Comparison of ENCODE assay signal across 14 cellular contexts in genomic region chr4:168028568-168028967, GRCh38.
A peak's percentile ranks its signal among the peaks of the same experiment; 100 is the strongest.
DNase-seq lines count a peak whose midpoint lies in the region; ATAC-seq and TF ChIP-seq lines count a peak whose summit lies in the region.
"Had no signal": no experiment of that assay in that cellular context is flagged by ENCODE, and none has a peak within 500 bp of the region (broad histone marks: within the 10 kb centered on the region; RNA-seq: fewer than 3 reads in every experiment).

No MANE protein-coding gene starts in this region.

- H2AFZ ChIP-seq in hepatocyte, result no peak overlapping the region
- H2AFZ ChIP-seq: parathyroid adenoma had no signal

- WGBS in hepatocyte (ENCODE audit: low lambda C conversion rate, missing lambda C conversion rate), result 92% methylated on average over 2 of the region's 2 CpGs

- H3K4me3 ChIP-seq in BJ (ENCODE audit: low read depth, low read length), result no peak overlapping the region
- H3K4me3 ChIP-seq in HFF-Myc (replicated peaks; ENCODE audit: low read depth, low read length), result no peak overlapping the region
- H3K4me3 ChIP-seq in hepatocyte, result no peak overlapping the region
- H3K4me3 ChIP-seq: gastroesophageal sphincter had no signal

- H3K27me3 ChIP-seq in BJ (ENCODE audit: control insufficient read depth, insufficient read depth, low read length) (no peaks in the 10 kb centered on the region), hepatocyte (no peaks in the 10 kb centered on the region)
- H3K27me3 ChIP-seq: gastroesophageal sphincter had no signal

- H3K4me2 ChIP-seq in hepatocyte, result no peak overlapping the region

- CTCF ChIA-PET in BJ (lab: Yijun Ruan, JAX), result no interaction called here

- no peaks in the 10 kb centered on the region for H4K20me1 ChIP-seq in hepatocyte (ENCODE audit: insufficient read depth, poor library complexity, severe bottlenecking)

- 0 out of 2 replicates have a peak, but pooled peaks have one; percentile 6 for TF ChIP-seq CTCF in BJ (IDR thresholded peaks at IDR 0.05; ENCODE audit: insufficient read depth, low read depth, low read length)
- peak; percentile 19 for TF ChIP-seq CTCF in HFF-Myc (IDR thresholded peaks at IDR 0.05; ENCODE audit: low read depth, low read length, missing control alignments)
- TF ChIP-seq CTCF in hepatocyte (IDR thresholded peaks at IDR 0.05; ENCODE audit: poor library complexity), result no peak

- H3K9me3 ChIP-seq in hepatocyte (ENCODE audit: low read depth), result no peaks in the 10 kb centered on the region

- ATAC-seq in SK-N-SH treated with all-trans-retinoic acid at 6 μM for 48 hours, result peak; percentile 38; the same call in 1 of the 3 replicates

- no peaks in the 10 kb centered on the region for H3K4me1 ChIP-seq in hepatocyte (ENCODE audit: insufficient read depth)
- H3K4me1 ChIP-seq: gastroesophageal sphincter, parathyroid adenoma had no signal

- no peaks in the 10 kb centered on the region for H3K79me2 ChIP-seq in hepatocyte
- H3K79me2 ChIP-seq: parathyroid adenoma had no signal

- no peak for DNase-seq in BJ (ENCODE audit: low read depth)
- DNase-seq in HFF-Myc (ENCODE audit: extremely low read depth, low read depth), result peak; percentile 10
- DNase-seq in hepatocyte (ENCODE audit: low spot score), result peak; percentile 15
- DNase-seq in putamen (ENCODE audit: low spot score), result no peak
- DNase-seq in DMS153 treated with DMSO at 0.1 percent for 48 hours (lab: John Stamatoyannopoulos, UW; ENCODE audit: unreplicated experiment), result no peak
- DNase-seq in NCI-H510A (lab: John Stamatoyannopoulos, UW), result no peak
- DNase-seq in NCI-H146 treated with DMSO at 0.1 percent for 48 hours (lab: John Stamatoyannopoulos, UW; ENCODE audit: unreplicated experiment), result no peak
- DNase-seq: activated CD4-positive, alpha-beta memory T cell treated with anti-CD3 and anti-CD28 coated beads for 36 hours; activated naive CD4-positive, alpha-beta T cell treated with anti-CD3 and anti-CD28 coated beads, Interleukin-2, amount 10 ng/mL, durations not matched to agents 7 days and 5 days; COR-L47; stimulated activated CD4-positive, alpha-beta T cell treated with anti-CD3 and anti-CD28 coated beads, Interleukin-4, amount 100 ng/mL, for 24 hours had no signal

- H3K27ac ChIP-seq in hepatocyte, result no peak overlapping the region
- H3K27ac ChIP-seq: gastroesophageal sphincter, parathyroid adenoma had no signal

- H3K36me3 ChIP-seq in BJ (ENCODE audit: control insufficient read depth, insufficient read depth, low read length) (no peaks in the 10 kb centered on the region), hepatocyte (replicated peaks; ENCODE audit: insufficient read depth, low read depth) (no peaks in the 10 kb centered on the region)
- H3K36me3 ChIP-seq: gastroesophageal sphincter had no signal

- POLR2A ChIA-PET in BJ (lab: Charles Lee), result no interaction called here

- no peaks in the 10 kb centered on the region for H3K9me2 ChIP-seq in hepatocyte (replicated peaks; ENCODE audit: insufficient read depth)

TF ChIP-seq in SK-N-SH treated with all-trans-retinoic acid at 6 μM for 48 hours, 23 proteins besides CTCF, POLR2A, EP300 and RAD21 (continues in another document):
- TF ChIP-seq CSRNP3 (CRISPR knock-in tag; IDR thresholded peaks at IDR 0.05) (no peak), ZNF8 (CRISPR knock-in tag; IDR thresholded peaks at IDR 0.05) (no peak), ESRRG (CRISPR knock-in tag; IDR thresholded peaks at IDR 0.05) (no peak), POU6F1 (CRISPR knock-in tag; IDR thresholded peaks at IDR 0.05; ENCODE audit: borderline replicate concordance, low read depth) (no peak), PATZ1 (CRISPR knock-in tag; IDR thresholded peaks at IDR 0.05; ENCODE audit: borderline replicate concordance) (no peak), PPARA (CRISPR knock-in tag; IDR thresholded peaks at IDR 0.05; ENCODE audit: borderline replicate concordance) (no peak), BACH2 (CRISPR knock-in tag; IDR thresholded peaks at IDR 0.05; ENCODE audit: borderline replicate concordance) (no peak), CREB5 (CRISPR knock-in tag; IDR thresholded peaks at IDR 0.05; ENCODE audit: low read depth) (no peak), ZC3H10 (CRISPR knock-in tag; IDR thresholded peaks at IDR 0.05) (no peak), ZNF565 (CRISPR knock-in tag; conservative IDR thresholded peaks at IDR 0.05; ENCODE audit: low read depth) (no peak), ISL1 (CRISPR knock-in tag; IDR thresholded peaks at IDR 0.05) (no peak), ZFP30 (CRISPR knock-in tag; IDR thresholded peaks at IDR 0.05) (no peak), TSHZ2 (CRISPR knock-in tag; IDR thresholded peaks at IDR 0.05) (no peak), GLIS3 (CRISPR knock-in tag; IDR thresholded peaks at IDR 0.05) (no peak), CSDC2 (CRISPR knock-in tag; IDR thresholded peaks at IDR 0.05) (no peak), TCF4 (CRISPR knock-in tag; IDR thresholded peaks at IDR 0.05; ENCODE audit: borderline replicate concordance) (no peak)

Comparison
In these comparisons a context has a peak if more than half of its experiments do, and no peak if none do; other contexts are left out.
1. DNase-seq: peak in HFF-Myc (single experiment) and hepatocyte (single experiment); none in BJ (single experiment), putamen (single experiment), DMS153 treated with DMSO at 0.1 percent for 48 hours (single experiment), NCI-H510A (single experiment) and NCI-H146 treated with DMSO at 0.1 percent for 48 hours (single experiment).